ENCODE assay signal across 8 cellular contexts in the genomic region with DNA sequence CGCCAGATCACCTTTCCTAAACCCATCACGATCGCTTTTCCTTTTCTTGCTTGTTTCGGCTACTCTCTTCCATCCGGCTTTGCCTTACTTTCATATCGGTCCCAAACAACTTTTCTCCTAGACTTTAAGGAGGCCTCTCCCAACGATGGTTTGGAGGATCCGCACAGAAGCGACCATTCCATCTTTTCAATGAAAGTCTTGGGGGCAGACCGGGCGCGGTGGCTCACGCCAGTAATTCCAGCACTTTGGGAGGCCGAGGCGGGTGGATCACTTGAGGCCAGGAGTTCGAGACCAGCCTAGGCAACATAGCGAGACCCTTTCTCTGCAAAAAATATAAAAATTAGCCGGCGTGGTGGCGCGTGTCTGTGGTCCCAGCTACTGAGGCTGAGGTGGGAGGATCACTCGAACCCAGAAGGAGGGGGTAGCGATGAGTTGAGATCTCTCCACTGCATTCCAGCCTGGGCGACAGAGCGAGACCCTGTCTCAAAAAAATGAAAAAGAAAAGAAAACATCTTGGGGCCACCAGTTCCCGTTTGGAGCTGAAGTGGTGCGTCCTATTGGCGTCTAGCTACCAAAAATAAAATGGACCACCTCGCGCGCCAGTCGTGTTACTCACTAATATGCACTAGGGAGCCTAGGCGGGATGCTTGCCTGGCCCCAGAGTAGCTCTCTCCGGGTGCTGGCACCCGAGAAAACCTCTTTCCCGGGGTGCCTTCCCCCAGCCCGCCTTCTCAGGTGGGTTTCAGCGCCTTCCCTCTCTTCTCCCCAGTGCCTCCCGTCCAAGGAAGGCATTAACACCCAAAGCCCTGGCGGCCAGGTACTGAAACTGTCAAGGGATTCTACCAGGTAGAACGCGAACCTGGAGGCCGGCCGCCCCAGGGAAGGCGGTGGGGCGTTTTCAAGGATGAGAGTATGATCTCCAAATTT. TPM values are rescaled to one million over a fixed set of nuclear protein-coding genes. Genes with fewer than 3 reads are reported as not detected.
DNase-seq lines count a peak whose midpoint lies in the region; ATAC-seq and TF ChIP-seq lines count a peak whose summit lies in the region.

No MANE protein-coding gene starts in this region.

- no peak for TF ChIP-seq EP300 in gastroesophageal sphincter (IDR thresholded peaks at IDR 0.05)

- DNase-seq in OCI-LY7 (ENCODE audit: low spot score) (peak; percentile 54), posterior vena cava (ENCODE audit: low spot score) (peak; percentile 84), upper lobe of right lung (peak; percentile 75), Ammon's horn (ENCODE audit: low spot score) (no peak)
- peak; percentile 43 for DNase-seq in activated T-helper 9 cell treated with anti-CD3 and anti-CD28 coated beads, Interleukin-2, amount 50 U/mL, for 16 hours (ENCODE audit: low read depth)

- peak; percentile 30 for ATAC-seq in HG02938 (IDR thresholded peaks at IDR 0.05; ENCODE audit: unreplicated experiment)
- ATAC-seq in gastroesophageal sphincter = peak; percentile 56
- ATAC-seq in upper lobe of right lung = peak; percentile 58

- TF ChIP-seq POLR2A in gastroesophageal sphincter (IDR thresholded peaks at IDR 0.05) = no peak

- H3K27ac ChIP-seq in OCI-LY7 (ENCODE audit: low read depth, low read length, poor library complexity, severe bottlenecking) = peak overlapping the region; percentile 55
- H3K27ac ChIP-seq in gastroesophageal sphincter = peak overlapping the region; percentile 37 to 91 (median 88)
- H3K27ac ChIP-seq in upper lobe of right lung = peak overlapping the region; percentile 94

- WGBS in gastroesophageal sphincter (ENCODE audit: low coverage in 1 of 2), 2 donors = 1% methylated on average over 14 to 36 of the region's 46 CpGs

- BruUV-seq in OCI-LY7 (replicated peaks; lab: Mats Ljungman, UMichigan) = TSS peak; percentile 98

- intact Hi-C loops in OCI-LY7 (cut with micrococcal nuclease; ENCODE audit: unreplicated experiment) (loop anchor here (2.0 kb wide), 1 partner anchor 72 kb away; no protein-coding TSS in a partner anchor), posterior vena cava (cut with DNase I) (loop anchor here in 1 of 2 donors (10.0 kb wide), 1 partner anchor 60 kb away; no protein-coding TSS in a partner anchor), upper lobe of right lung (cut with DNase I) (no loop called here)

- H3K4me3 ChIP-seq in OCI-LY7 (ENCODE audit: low read depth, low read length, poor library complexity, severe bottlenecking) = peak overlapping the region; percentile 97
- H3K4me3 ChIP-seq in gastroesophageal sphincter = peak overlapping the region; percentile 82 to 84
- H3K4me3 ChIP-seq in upper lobe of right lung = peak overlapping the region; percentile 90

- H2AFZ ChIP-seq in OCI-LY7 (ENCODE audit: low read length) = peak overlapping the region; percentile 98

- H3K9me3 ChIP-seq in OCI-LY7 (ENCODE audit: low read length) = no peaks in the 10 kb centered on the region
- no peaks in the 10 kb centered on the region for H3K9me3 ChIP-seq in gastroesophageal sphincter
- no peaks in the 10 kb centered on the region for H3K9me3 ChIP-seq in upper lobe of right lung

- CTCF ChIA-PET in OCI-LY7 (lab: Charles Lee; ENCODE audit: unreplicated experiment) = no interaction called here

- H3K4me2 ChIP-seq in OCI-LY7 (ENCODE audit: low read length) = peak overlapping the region; percentile 86

- peaks cover 5% of the 10 kb centered on the region; the same call in 1 of the 2 replicates for H4K20me1 ChIP-seq in OCI-LY7 (ENCODE audit: insufficient read depth, low read length)

- TF ChIP-seq CTCF in GM12874 (IDR thresholded peaks at IDR 0.05; ENCODE audit: insufficient read depth, low read depth, low read length) (peak; percentile 57), OCI-LY7 (conservative IDR thresholded peaks at IDR 0.05; ENCODE audit: low read length) (peak; percentile 69), gastroesophageal sphincter (IDR thresholded peaks at IDR 0.05) (peak in 2 of 4 experiments; percentile 16 to 25), upper lobe of right lung (IDR thresholded peaks at IDR 0.05) (peak; percentile 35)

- no peaks in the 10 kb centered on the region for H3K9me2 ChIP-seq in OCI-LY7 (ENCODE audit: insufficient read depth, low read length)

- H3K4me1 ChIP-seq in OCI-LY7 (ENCODE audit: insufficient read depth, low read length, poor library complexity, severe bottlenecking) = peaks cover 33% of the 10 kb centered on the region
- H3K4me1 ChIP-seq in gastroesophageal sphincter = peaks cover 3 to 34% (median 9%) of the 10 kb centered on the region in 3 donors
- peaks cover 6% of the 10 kb centered on the region for H3K4me1 ChIP-seq in upper lobe of right lung

- H3K36me3 ChIP-seq in OCI-LY7 (ENCODE audit: insufficient read depth, low read length) (no peaks in the 10 kb centered on the region), gastroesophageal sphincter (no peaks in the 10 kb centered on the region), upper lobe of right lung (no peaks in the 10 kb centered on the region)

- H3K27me3 ChIP-seq in gastroesophageal sphincter = no peaks in the 10 kb centered on the region
- no peaks in the 10 kb centered on the region for H3K27me3 ChIP-seq in upper lobe of right lung

- POLR2A ChIA-PET in OCI-LY7 (lab: Charles Lee) = interaction anchor here (0.7 to 2.3 kb wide), 6 partner anchors 9 to 610 kb away, joined by 3 to 7 read pairs (median 4); partner anchors contain the start of gene SCAMP1

- peaks cover 40% of the 10 kb centered on the region for H3K79me2 ChIP-seq in OCI-LY7 (ENCODE audit: insufficient read depth, low read depth, low read length)

RNA-seq across cellular contexts. Expression of gene AP3B1, which starts 0.8 kb away (rescaled TPM):
- 25.7 and 32.5 TPM in 2 replicates for total RNA-seq in OCI-LY7 (2014; rRNA removed; shearing (Covaris generic))
- total RNA-seq in OCI-LY7 (2022) = 39.5 and 42.6 TPM in 2 replicates
- 10 to 100 TPM; 33.8 to 38.6 (median 36.0) TPM for total RNA-seq in gastroesophageal sphincter
- total RNA-seq in posterior vena cava = 10 to 100 TPM; 37.0 to 44.4 TPM
- total RNA-seq in upper lobe of right lung = 32.9 TPM
